15 cellular contexts compared by ENCODE assay signal in genomic region chr2:226771067-226771466, GRCh38. TPM values are rescaled to one million over a fixed set of nuclear protein-coding genes. Genes with fewer than 3 reads are reported as not detected.
DNase-seq lines count a peak whose midpoint lies in the region; ATAC-seq and TF ChIP-seq lines count a peak whose summit lies in the region.
"Had no signal": no experiment of that assay in that cellular context is flagged by ENCODE, and none has a peak within 500 bp of the region (broad histone marks: within the 10 kb centered on the region; RNA-seq: fewer than 3 reads in every experiment).

No MANE protein-coding gene starts in this region.

- no peak overlapping the region; the same call in none of the 2 replicates for H3K4ac ChIP-seq in IMR-90 (ENCODE audit: low read depth, low read length)

- no peak overlapping the region; the same call in 1 of the 2 replicates for H3K9ac ChIP-seq in IMR-90 (ENCODE audit: low read depth, low read length)

- peaks cover 14% of the 10 kb centered on the region for H3K9me3 Mint-ChIP-seq in activated naive CD8-positive, alpha-beta T cell treated with anti-CD3 and anti-CD28 coated beads, Interleukin-2, amount 10 ng/mL, durations not matched to agents 7 days and 5 days

- H2AK9ac ChIP-seq in IMR-90 (replicated peaks; ENCODE audit: low read depth, low read length, poor library complexity) = no peak overlapping the region

- H3K27ac Mint-ChIP-seq in activated naive CD8-positive, alpha-beta T cell treated with anti-CD3 and anti-CD28 coated beads, Interleukin-2, amount 10 ng/mL, durations not matched to agents 7 days and 5 days = peak overlapping the region; percentile 65
- H3K27ac Mint-ChIP-seq: activated CD4-positive, alpha-beta memory T cell treated with anti-CD3 and anti-CD28 coated beads, Interleukin-2, amount 10 ng/mL, durations not matched to agents 7 days and 5 days had no signal

- H4K20me1 ChIP-seq in IMR-90 (ENCODE audit: insufficient read depth, low read length) (peaks cover 92% of the 10 kb centered on the region), hepatocyte (ENCODE audit: insufficient read depth, poor library complexity, severe bottlenecking) (no peaks in the 10 kb centered on the region)

- BruUV-seq in IMR-90 (replicated peaks; lab: Mats Ljungman, UMichigan) = no TSS peak

- H3K27ac ChIP-seq in IMR-90 (ENCODE audit: insufficient read depth, low read length) = no peak overlapping the region
- peak overlapping the region; percentile 38 for H3K27ac ChIP-seq in hepatocyte
- peak overlapping the region; percentile 82 to 91 (median 83) for H3K27ac ChIP-seq in gastrocnemius medialis
- H3K27ac ChIP-seq in esophagus squamous epithelium = no peak overlapping the region

- DNase-seq in IMR-90 (no peak), hepatocyte (ENCODE audit: low spot score) (no peak), gastrocnemius medialis (peak; percentile 67 to 78), GM19240 (ENCODE audit: insufficient read length, low spot score) (no peak), esophagus squamous epithelium (lab: John Stamatoyannopoulos, UW) (no peak)
- no peak for DNase-seq in activated naive CD8-positive, alpha-beta T cell treated with anti-CD3 and anti-CD28 coated beads, Interleukin-2, amount 10 ng/mL, durations not matched to agents 7 days and 5 days
- no peak for DNase-seq in stimulated activated CD4-positive, alpha-beta T cell treated with anti-CD3 and anti-CD28 coated beads, Interleukin-4, amount 100 ng/mL, for 4 hours
- DNase-seq: activated CD4-positive, alpha-beta memory T cell treated with anti-CD3 and anti-CD28 coated beads, Interleukin-2, amount 10 ng/mL, durations not matched to agents 7 days and 5 days; activated T-cell treated with anti-CD3 and anti-CD28 coated beads, Interleukin-2, amount 50 U/mL, for 48 hours; AML-193; Caco-2; erythroblast; NCI-H1930; T-cell had no signal

- H2BK120ac ChIP-seq in IMR-90 (ENCODE audit: low read depth, low read length) = no peak overlapping the region

- no peak overlapping the region for H3K4me3 Mint-ChIP-seq in activated naive CD8-positive, alpha-beta T cell treated with anti-CD3 and anti-CD28 coated beads, Interleukin-2, amount 10 ng/mL, durations not matched to agents 7 days and 5 days
- H3K4me3 Mint-ChIP-seq: activated CD4-positive, alpha-beta memory T cell treated with anti-CD3 and anti-CD28 coated beads, Interleukin-2, amount 10 ng/mL, durations not matched to agents 7 days and 5 days had no signal

- WGBS in IMR-90 (ENCODE audit: extremely low coverage in 2 of 2, insufficient read length in 1 of 2), 2 experiments = no CpG with 5 or more reads among the region's 6 CpGs
- WGBS in hepatocyte (ENCODE audit: low lambda C conversion rate, missing lambda C conversion rate) = 58% methylated on average over 6 of the region's 6 CpGs
- 53 to 86% methylated on average over 6 of the region's 6 CpGs for whole genome bisulfite sequencing in esophagus squamous epithelium, 2 donors

- peaks cover 87% of the 10 kb centered on the region for H3K79me2 ChIP-seq in hepatocyte

- POLR2A ChIA-PET in IMR-90 (lab: Charles Lee; ENCODE audit: unreplicated experiment) = no interaction called here
- POLR2A ChIA-PET in activated naive CD8-positive, alpha-beta T cell treated with anti-CD3 and anti-CD28 coated beads, Interleukin-2, amount 10 ng/mL, durations not matched to agents 7 days and 5 days (lab: Charles Lee) = interaction anchor here (3.0 to 3.6 kb wide), 3 partner anchors 22 to 65 kb away, joined by 11 to 28 read pairs (median 25); partner anchors contain the start of genes IRS1 and RHBDD1

- H3K4me1 ChIP-seq in IMR-90 (ENCODE audit: control insufficient read depth, insufficient read depth, low read length) = peaks cover 22% of the 10 kb centered on the region
- peaks cover 25% of the 10 kb centered on the region for H3K4me1 ChIP-seq in hepatocyte (ENCODE audit: insufficient read depth)
- H3K4me1 ChIP-seq in gastrocnemius medialis = peaks cover 62 to 66% of the 10 kb centered on the region in 2 donors
- peaks cover 0 to 44% (median 0%) of the 10 kb centered on the region in 3 donors for H3K4me1 ChIP-seq in esophagus squamous epithelium

- 0 out of 2 replicates have a peak overlapping the region, but pooled peaks have one; percentile 48 for H3K23ac ChIP-seq in IMR-90 (ENCODE audit: low read depth, low read length)

- CTCF ChIA-PET in IMR-90 (lab: Yijun Ruan, JAX) = interaction anchor here (0.6 to 1.4 kb wide), 2 partner anchors 8 to 71 kb away, joined by 4 read pairs; no protein-coding TSS in a partner anchor

- H2AK5ac ChIP-seq in IMR-90 (ENCODE audit: low read depth, low read length) = no peak overlapping the region

- H3K4me3 ChIP-seq in IMR-90 (ENCODE audit: insufficient read depth, low read depth, low read length) = no peak overlapping the region
- no peak overlapping the region for H3K4me3 ChIP-seq in hepatocyte
- peak overlapping the region; percentile 8 to 21 (median 17) for H3K4me3 ChIP-seq in gastrocnemius medialis
- no peak overlapping the region for H3K4me3 ChIP-seq in esophagus squamous epithelium
- H3K4me3 ChIP-seq: breast epithelium had no signal

- peaks cover 18% of the 10 kb centered on the region for H3K9me1 ChIP-seq in IMR-90 (ENCODE audit: insufficient read depth, low read length)

- H3K27me3 ChIP-seq in IMR-90 (ENCODE audit: control insufficient read depth, insufficient read depth, low read length) = no peaks in the 10 kb centered on the region
- no peaks in the 10 kb centered on the region for H3K27me3 ChIP-seq in hepatocyte
- H3K27me3 ChIP-seq in gastrocnemius medialis = no peaks in the 10 kb centered on the region
- H3K27me3 ChIP-seq in esophagus squamous epithelium = no peaks in the 10 kb centered on the region
- H3K27me3 ChIP-seq: breast epithelium had no signal

- in situ Hi-C loops in IMR-90 (cut with MboI; ENCODE audit: low sequenced_read_pairs) = no loop called here
- in situ Hi-C loops in gastrocnemius medialis (cut with MboI; ENCODE audit: low sequenced_read_pairs in 4 of 4) = loop anchor here in 2 of 4 donors (10.0 kb wide), 1 partner anchor 96 kb away; no protein-coding TSS in a partner anchor

- H3K36me3 Mint-ChIP-seq in activated naive CD8-positive, alpha-beta T cell treated with anti-CD3 and anti-CD28 coated beads, Interleukin-2, amount 10 ng/mL, durations not matched to agents 7 days and 5 days = peaks cover 30% of the 10 kb centered on the region

- dilution Hi-C loops in IMR-90 (cut with HindIII; ENCODE audit: low sequenced_read_pairs, unreplicated experiment) = no loop called here

- no peak overlapping the region for H4K8ac ChIP-seq in IMR-90 (ENCODE audit: low read depth in 2 of 2, low read length in 2 of 2)

- H3K9me3 ChIP-seq in IMR-90 (ENCODE audit: control insufficient read depth, insufficient read depth, low read length) (no peaks in the 10 kb centered on the region), hepatocyte (ENCODE audit: low read depth) (peaks cover 10% of the 10 kb centered on the region), gastrocnemius medialis (no peaks in the 10 kb centered on the region), esophagus squamous epithelium (no peaks in the 10 kb centered on the region)

- peaks cover 29% of the 10 kb centered on the region for H3K4me1 Mint-ChIP-seq in activated naive CD8-positive, alpha-beta T cell treated with anti-CD3 and anti-CD28 coated beads, Interleukin-2, amount 10 ng/mL, durations not matched to agents 7 days and 5 days

- intact Hi-C loops in IMR-90 (cut with micrococcal nuclease) (no loop called here), gastrocnemius medialis (cut with DNase I; ENCODE audit: low total_unique reads) (no loop called here), esophagus squamous epithelium (cut with DNase I) (no loop called here)

- no peaks in the 10 kb centered on the region for H3K27me3 Mint-ChIP-seq in activated naive CD8-positive, alpha-beta T cell treated with anti-CD3 and anti-CD28 coated beads, Interleukin-2, amount 10 ng/mL, durations not matched to agents 7 days and 5 days
- H3K27me3 Mint-ChIP-seq: activated CD4-positive, alpha-beta memory T cell treated with anti-CD3 and anti-CD28 coated beads, Interleukin-2, amount 10 ng/mL, durations not matched to agents 7 days and 5 days; T-cell had no signal

- H2BK20ac ChIP-seq in IMR-90 (ENCODE audit: low read depth, low read length) = no peak overlapping the region

- no peak overlapping the region for H3K56ac ChIP-seq in IMR-90 (ENCODE audit: extremely low read depth, insufficient read depth, low read length)

- peaks cover 5 to 64% of the 10 kb centered on the region in 2 experiments; a peak in 3 of 4 replicates for H3K79me1 ChIP-seq in IMR-90 (ENCODE audit: low read depth in 1 of 2, low read length in 2 of 2)

- no peak for TF ChIP-seq CTCF in IMR-90 (conservative IDR thresholded peaks at IDR 0.05; ENCODE audit: low read depth, low read length)
- TF ChIP-seq CTCF in hepatocyte (IDR thresholded peaks at IDR 0.05; ENCODE audit: poor library complexity) = no peak
- TF ChIP-seq CTCF in gastrocnemius medialis (IDR thresholded peaks at IDR 0.05 in 4 of 5, conservative IDR thresholded peaks at IDR 0.05 in 1 of 5) = no peak
- no peak for TF ChIP-seq CTCF in esophagus squamous epithelium (IDR thresholded peaks at IDR 0.05)

- no peak overlapping the region for H2AFZ ChIP-seq in IMR-90 (replicated peaks; ENCODE audit: low read length, poor library complexity)
- no peak overlapping the region for H2AFZ ChIP-seq in hepatocyte

- H2BK15ac ChIP-seq in IMR-90 (ENCODE audit: low read depth, low read length) = no peak overlapping the region; the same call in 2 of the 3 replicates

- no peak overlapping the region for H3K4me2 ChIP-seq in IMR-90 (ENCODE audit: low read depth, low read length)
- H3K4me2 ChIP-seq in hepatocyte = peak overlapping the region; percentile 31

- TF ChIP-seq POLR2A in IMR-90 (IDR thresholded peaks at IDR 0.05; ENCODE audit: low read depth, low read length) (no peak), gastrocnemius medialis (IDR thresholded peaks at IDR 0.05) (peak; percentile 19 to 75), esophagus squamous epithelium (IDR thresholded peaks at IDR 0.05) (no peak)

- H3K9me2 ChIP-seq in hepatocyte (replicated peaks; ENCODE audit: insufficient read depth) = no peaks in the 10 kb centered on the region

- no peak for TF ChIP-seq RAD21 in IMR-90 (IDR thresholded peaks at IDR 0.05; ENCODE audit: low read length)

- no peak overlapping the region for H2BK5ac ChIP-seq in IMR-90 (ENCODE audit: low read depth, low read length, poor library complexity, severe bottlenecking)

- no peak overlapping the region; the same call in 1 of the 2 replicates for H4K91ac ChIP-seq in IMR-90 (ENCODE audit: insufficient read depth, low read depth, low read length)

- no peak overlapping the region for H3K18ac ChIP-seq in IMR-90 (ENCODE audit: low read depth, low read length)

- H3K14ac ChIP-seq in IMR-90 (replicated peaks; ENCODE audit: low read depth, low read length) = peak overlapping the region; percentile 25; the same call in 1 of the 2 replicates

- ATAC-seq in IMR-90 (ENCODE audit: low read depth) = no peak
- no peak for ATAC-seq in activated naive CD8-positive, alpha-beta T cell treated with anti-CD3 and anti-CD28 coated beads, Interleukin-2, amount 10 ng/mL, durations not matched to agents 7 days and 5 days (ENCODE audit: low read depth)
- ATAC-seq in gastrocnemius medialis = peak; percentile 84 to 89
- ATAC-seq: T-cell had no signal

- no peak overlapping the region for H4K5ac ChIP-seq in IMR-90 (ENCODE audit: low read depth, low read length)

- H3K36me3 ChIP-seq in IMR-90 (ENCODE audit: control insufficient read depth, insufficient read depth, low read length) = peaks cover 29% of the 10 kb centered on the region
- H3K36me3 ChIP-seq in hepatocyte (replicated peaks; ENCODE audit: insufficient read depth, low read depth) = no peaks in the 10 kb centered on the region
- no peaks in the 10 kb centered on the region for H3K36me3 ChIP-seq in gastrocnemius medialis
- H3K36me3 ChIP-seq in esophagus squamous epithelium = peaks cover 0 to 5% (median 0%) of the 10 kb centered on the region in 3 donors

RNA-seq across cellular contexts. Expression of gene IRS1, which starts 28.6 kb away (rescaled TPM):
- 21.1 and 29.4 TPM in 2 replicates for total RNA-seq in IMR-90 (2012; rRNA removed)
- polyA plus RNA-seq in IMR-90 (2012; rRNA removed) = 37.1 and 44.5 TPM in 2 replicates
- polyA plus RNA-seq in IMR-90 (2012; cell fraction: cytosol; rRNA removed) = 15.4 and 40.6 TPM in 2 replicates
- polyA plus RNA-seq in IMR-90 (2012; cell fraction: nucleus; rRNA removed; ENCODE audit: low replicate concordance) = 20.3 and 39.6 TPM in 2 replicates
- 1 to 10 TPM; 6.5 to 8.0 TPM for total RNA-seq in activated naive CD8-positive, alpha-beta T cell treated with anti-CD3 and anti-CD28 coated beads, Interleukin-2, amount 10 ng/mL, durations not matched to agents 7 days and 5 days
- 20.1 and 25.6 TPM in 2 replicates for total RNA-seq in hepatocyte
- 10.9 and 12.5 TPM in 2 replicates for polyA plus RNA-seq in hepatocyte
- 10 to 100 TPM in 1 of 4 donors, 1 to 10 TPM in 3; 2.2 to 71.1 (median 6.3) TPM for total RNA-seq in gastrocnemius medialis
- total RNA-seq in esophagus squamous epithelium = 10 to 100 TPM in 3 of 4 donors, 1 to 10 TPM in 1; 3.5 to 20.5 (median 14.2) TPM

Comparison
In these comparisons a context has a peak if more than half of its experiments do, and no peak if none do; other contexts are left out.
1. ATAC-seq: peak in gastrocnemius medialis (2 of 2); none in IMR-90 (single experiment) and activated naive CD8-positive, alpha-beta T cell treated with anti-CD3 and anti-CD28 coated beads, Interleukin-2, amount 10 ng/mL, durations not matched to agents 7 days and 5 days (single experiment).
2. DNase-seq: peak in gastrocnemius medialis (2 of 2); none in IMR-90 (single experiment), activated naive CD8-positive, alpha-beta T cell treated with anti-CD3 and anti-CD28 coated beads, Interleukin-2, amount 10 ng/mL, durations not matched to agents 7 days and 5 days (single experiment), hepatocyte (single experiment), stimulated activated CD4-positive, alpha-beta T cell treated with anti-CD3 and anti-CD28 coated beads, Interleukin-4, amount 100 ng/mL, for 4 hours (0 of 2), GM19240 (single experiment) and esophagus squamous epithelium (single experiment).
3. H3K27ac ChIP-seq: peak in hepatocyte (single experiment) and gastrocnemius medialis (4 of 4); none in IMR-90 (single experiment) and esophagus squamous epithelium (0 of 4).
4. H3K4me3 ChIP-seq: peak in gastrocnemius medialis (4 of 4); none in IMR-90 (single experiment), hepatocyte (single experiment) and esophagus squamous epithelium (0 of 4).
5. POLR2A ChIP-seq: peak in gastrocnemius medialis (2 of 2); none in IMR-90 (single experiment) and esophagus squamous epithelium (0 of 4).